8 cellular contexts compared by ENCODE assay signal in genomic region chr11:128904872-128905344, GRCh38. TPM values are rescaled to one million over a fixed set of nuclear protein-coding genes. Genes with fewer than 3 reads are reported as not detected.
DNase-seq lines count a peak whose midpoint lies in the region; ATAC-seq and TF ChIP-seq lines count a peak whose summit lies in the region.

No MANE protein-coding gene starts in this region.

- H3K4me1 Mint-ChIP-seq in naive thymus-derived CD8-positive, alpha-beta T cell: peaks cover 6 to 39% (median 12%) of the 10 kb centered on the region in 4 donors

- peak overlapping the region; percentile 64 to 88 (median 78) for H3K4me3 Mint-ChIP-seq in naive thymus-derived CD8-positive, alpha-beta T cell

- H3K27ac ChIP-seq in ectodermal cell (ENCODE audit: insufficient read depth, low read depth, low read length, poor library complexity, severe bottlenecking): no peak overlapping the region

- peaks cover 24% of the 10 kb centered on the region for H3K4me1 ChIP-seq in ectodermal cell (ENCODE audit: control insufficient read depth, insufficient read depth, low read length)

- POLR2A ChIA-PET in naive thymus-derived CD8-positive, alpha-beta T cell (lab: Charles Lee): no interaction called here

- peak; percentile 37 to 60 for ATAC-seq in naive thymus-derived CD8-positive, alpha-beta T cell

- H3K9me3 Mint-ChIP-seq in naive thymus-derived CD8-positive, alpha-beta T cell: no peaks in the 10 kb centered on the region

- 1% methylated on average over 19 to 20 of the region's 20 CpGs for WGBS in ectodermal cell, 2 experiments

- H3K4me3 ChIP-seq in HFF-Myc (replicated peaks; ENCODE audit: low read depth, low read length) (peak overlapping the region; percentile 45), ectodermal cell (ENCODE audit: insufficient read depth, low read depth, low read length) (peak overlapping the region; percentile 44)

- H3K36me3 ChIP-seq in ectodermal cell (ENCODE audit: control insufficient read depth, insufficient read depth, low read length): no peaks in the 10 kb centered on the region

- peak overlapping the region in 2 of 10 donors; percentile 34 to 53 for H3K27ac Mint-ChIP-seq in naive thymus-derived CD8-positive, alpha-beta T cell

- H3K27me3 ChIP-seq in ectodermal cell (ENCODE audit: control insufficient read depth, insufficient read depth, low read length, poor library complexity, severe bottlenecking): peaks cover 78% of the 10 kb centered on the region

- TF ChIP-seq CTCF in HFF-Myc (IDR thresholded peaks at IDR 0.05; ENCODE audit: low read depth, low read length, missing control alignments): no peak

- H3K27me3 Mint-ChIP-seq in naive thymus-derived CD8-positive, alpha-beta T cell: peaks cover 14 to 32% (median 22%) of the 10 kb centered on the region in 5 donors

- H3K36me3 Mint-ChIP-seq in naive thymus-derived CD8-positive, alpha-beta T cell: no peaks in the 10 kb centered on the region

- no peaks in the 10 kb centered on the region for H3K9me3 ChIP-seq in ectodermal cell (ENCODE audit: control insufficient read depth, low read length)

- DNase-seq in DMS53 (lab: John Stamatoyannopoulos, UW): peak; percentile 58
- no peak for DNase-seq in DMS53 treated with DMSO at 0.1 percent for 48 hours (lab: John Stamatoyannopoulos, UW; ENCODE audit: unreplicated experiment)
- DNase-seq in HFF-Myc (ENCODE audit: extremely low read depth, low read depth): no peak
- peak; percentile 63 for DNase-seq in NCI-H748 (lab: John Stamatoyannopoulos, UW; ENCODE audit: unreplicated experiment)
- DNase-seq in naive thymus-derived CD8-positive, alpha-beta T cell: peak in 3 of 10 donors; percentile 11 to 16 (median 16)
- no peak for DNase-seq in NCI-H187 treated with DMSO at 0.1 percent for 48 hours (lab: John Stamatoyannopoulos, UW)
- no peak for DNase-seq in activated CD8-positive, alpha-beta memory T cell treated with anti-CD3 and anti-CD28 coated beads for 24 hours

RNA-seq across cellular contexts. Expression of gene KCNJ5, which starts 13.8 kb away (rescaled TPM):
- polyA plus RNA-seq in ectodermal cell (2013, experiment 1 of 4): 0.09 TPM
- polyA plus RNA-seq in ectodermal cell (2013, experiment 2 of 4): 0.11 TPM
- polyA plus RNA-seq in ectodermal cell (2013, experiment 3 of 4): 0.21 TPM
- 0.20 TPM for polyA plus RNA-seq in ectodermal cell (2013, experiment 4 of 4)
- not detected for total RNA-seq in naive thymus-derived CD8-positive, alpha-beta T cell
- not detected for polyA plus RNA-seq in naive thymus-derived CD8-positive, alpha-beta T cell

RNA-seq across cellular contexts. Expression of gene TP53AIP1, which starts 37.8 kb away (rescaled TPM):
- 0.13 TPM for polyA plus RNA-seq in ectodermal cell (2013, experiment 1 of 4)
- polyA plus RNA-seq in ectodermal cell (2013, experiment 2 of 4): not detected
- not detected for polyA plus RNA-seq in ectodermal cell (2013, experiment 3 of 4)
- polyA plus RNA-seq in ectodermal cell (2013, experiment 4 of 4): not detected
- not detected for total RNA-seq in naive thymus-derived CD8-positive, alpha-beta T cell
- polyA plus RNA-seq in naive thymus-derived CD8-positive, alpha-beta T cell: not detected

RNA-seq across cellular contexts. Expression of gene KCNJ1, which starts 37.8 kb away (rescaled TPM):
- not detected for polyA plus RNA-seq in ectodermal cell (2013, experiment 1 of 4)
- 0.23 TPM for polyA plus RNA-seq in ectodermal cell (2013, experiment 2 of 4)
- polyA plus RNA-seq in ectodermal cell (2013, experiment 3 of 4): not detected
- 0.28 TPM for polyA plus RNA-seq in ectodermal cell (2013, experiment 4 of 4)
- not detected for total RNA-seq in naive thymus-derived CD8-positive, alpha-beta T cell
- polyA plus RNA-seq in naive thymus-derived CD8-positive, alpha-beta T cell: not detected

Comparison
In these comparisons a context has a peak if more than half of its experiments do, and no peak if none do; other contexts are left out.
1. DNase-seq: peak in DMS53 (single experiment) and NCI-H748 (single experiment); none in DMS53 treated with DMSO at 0.1 percent for 48 hours (single experiment), HFF-Myc (single experiment), NCI-H187 treated with DMSO at 0.1 percent for 48 hours (single experiment) and activated CD8-positive, alpha-beta memory T cell treated with anti-CD3 and anti-CD28 coated beads for 24 hours (single experiment).